In genomic region chr2:20135631-20136050, GRCh38 we compare ENCODE assay signal across 8 cellular contexts.
DNase-seq lines count a peak whose midpoint lies in the region; ATAC-seq and TF ChIP-seq lines count a peak whose summit lies in the region.

No MANE protein-coding gene starts in this region.

- no peaks in the 10 kb centered on the region for H3K79me2 ChIP-seq in fibroblast of lung (ENCODE audit: control insufficient read depth, insufficient read depth, low read length)

- H3K27me3 ChIP-seq in fibroblast of lung (ENCODE audit: control insufficient read depth, insufficient read depth, low read length) = peaks cover 5% of the 10 kb centered on the region

- no peaks in the 10 kb centered on the region for H3K36me3 Mint-ChIP-seq in WTC11
- H3K36me3 Mint-ChIP-seq in neural crest cell (ENCODE audit: low read depth) = no peaks in the 10 kb centered on the region

- H3K4me1 ChIP-seq in fibroblast of lung (ENCODE audit: control insufficient read depth, extremely low read depth, insufficient read depth, low read length) = peaks cover under 1% of the 10 kb centered on the region

- H3K4me1 Mint-ChIP-seq in WTC11 (peaks cover 37% of the 10 kb centered on the region), neural crest cell (peaks cover 28% of the 10 kb centered on the region)

- H3K36me3 ChIP-seq in fibroblast of lung (ENCODE audit: control insufficient read depth, insufficient read depth, low read length) = no peaks in the 10 kb centered on the region

- H3K4me2 ChIP-seq in fibroblast of lung (ENCODE audit: extremely low read depth, insufficient read depth, low read length) = no peak overlapping the region

- no peak overlapping the region for H3K4me3 ChIP-seq in GM12864 (ENCODE audit: low read depth, low read length)
- no peak overlapping the region for H3K4me3 ChIP-seq in fibroblast of lung (replicated peaks in 1 of 4; ENCODE audit: control extremely low read depth in 1 of 4, insufficient read depth in 1 of 4, low read depth in 3 of 4, low read length in 4 of 4)

- no peak overlapping the region for H3K9ac ChIP-seq in fibroblast of lung (ENCODE audit: insufficient read depth, low read length)

- H3K27me3 Mint-ChIP-seq in WTC11 (ENCODE audit: low read depth) (peaks cover 3% of the 10 kb centered on the region; the same call in 1 of the 2 replicates), neural crest cell (ENCODE audit: low read depth) (peaks cover 8% of the 10 kb centered on the region)

- H3K4me3 Mint-ChIP-seq in WTC11 = no peak overlapping the region
- no peak overlapping the region for H3K4me3 Mint-ChIP-seq in neural crest cell

- POLR2A ChIA-PET in WTC11 (lab: Charles Lee) = interaction anchor here (1.2 kb wide), 1 partner anchor 90 kb away, joined by 3 read pairs; the partner anchor contains the start of gene SDC1

- TF ChIP-seq CTCF in 22Rv1 (IDR thresholded peaks at IDR 0.05) (peak; percentile 82), GM12864 (IDR thresholded peaks at IDR 0.05; ENCODE audit: low read depth, low read length, missing control alignments) (peak; percentile 93), WTC11 (IDR thresholded peaks at IDR 0.05) (0 out of 2 replicates have a peak, but pooled peaks have one; percentile 21), fibroblast of lung (conservative IDR thresholded peaks at IDR 0.05 in 1 of 2, IDR thresholded peaks at IDR 0.05 in 1 of 2; ENCODE audit: low read depth in 1 of 2, low read length in 2 of 2) (peak; percentile 68 to 90), neural crest cell (conservative IDR thresholded peaks at IDR 0.05) (peak; percentile 73)

- DNase-seq in GM12864 (ENCODE audit: low read depth) = peak; percentile 57
- peak; percentile 76 for DNase-seq in NAMALWA (ENCODE audit: low spot score)
- peak; percentile 82 for DNase-seq in WTC11 (ENCODE audit: low spot score)
- DNase-seq in fibroblast of lung (ENCODE audit: low read depth in 2 of 2) = peak; percentile 51 to 76
- peak; percentile 70 for DNase-seq in neural crest cell (ENCODE audit: low read depth, low spot score)
- DNase-seq in stimulated activated naive CD4-positive, alpha-beta T cell treated with Interleukin-2 at 50 U/mL for 16 hours (lab: John Stamatoyannopoulos, UW) = no peak

- no peaks in the 10 kb centered on the region for H3K9me3 ChIP-seq in fibroblast of lung (ENCODE audit: control insufficient read depth, insufficient read depth, low read depth, low read length)

- ATAC-seq in HG02588 (IDR thresholded peaks at IDR 0.05; ENCODE audit: unreplicated experiment) (peak; percentile 82), WTC11 (peak; percentile 87)

- H3K27ac ChIP-seq in 22Rv1 (no peak overlapping the region), fibroblast of lung (ENCODE audit: insufficient read depth, low read length) (no peak overlapping the region)

- no peaks in the 10 kb centered on the region for H4K20me1 ChIP-seq in fibroblast of lung (ENCODE audit: control insufficient read depth, extremely low read depth, insufficient read depth, low read length)

- CTCF ChIA-PET in WTC11 (lab: Charles Lee) = interaction anchor here (0.5 to 5.8 kb wide), 25 partner anchors 9 to 1051 kb away, joined by 3 to 59 read pairs (median 4); partner anchors contain the start of gene SDC1

- H2AFZ ChIP-seq in fibroblast of lung (ENCODE audit: low read length) = no peak overlapping the region

- H3K27ac Mint-ChIP-seq in WTC11 = no peak overlapping the region
- H3K27ac Mint-ChIP-seq in neural crest cell (ENCODE audit: unreplicated experiment) = no peak overlapping the region

- H3K9me3 Mint-ChIP-seq in WTC11 (no peaks in the 10 kb centered on the region), neural crest cell (no peaks in the 10 kb centered on the region)

TF ChIP-seq in WTC11, 78 proteins besides CTCF, POLR2A, EP300 and RAD21 (continues in another document):
- no peak for TF ChIP-seq CBFB (CRISPR knock-in tag; IDR thresholded peaks at IDR 0.05; ENCODE audit: low read depth)
- TF ChIP-seq ZNF232 (CRISPR knock-in tag; IDR thresholded peaks at IDR 0.05) = no peak
- TF ChIP-seq ZNF219 (CRISPR knock-in tag; IDR thresholded peaks at IDR 0.05; ENCODE audit: borderline replicate concordance) = no peak
- TF ChIP-seq USF2 (CRISPR knock-in tag; IDR thresholded peaks at IDR 0.05) = peak; percentile 40
- TF ChIP-seq, protein P1, sequence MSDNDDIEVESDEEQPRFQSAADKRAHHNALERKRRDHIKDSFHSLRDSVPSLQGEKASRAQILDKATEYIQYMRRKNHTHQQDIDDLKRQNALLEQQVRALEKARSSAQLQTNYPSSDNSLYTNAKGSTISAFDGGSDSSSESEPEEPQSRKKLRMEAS (CRISPR knock-in tag; IDR thresholded peaks at IDR 0.05) = peak; percentile 69
- TF ChIP-seq, protein P2, sequence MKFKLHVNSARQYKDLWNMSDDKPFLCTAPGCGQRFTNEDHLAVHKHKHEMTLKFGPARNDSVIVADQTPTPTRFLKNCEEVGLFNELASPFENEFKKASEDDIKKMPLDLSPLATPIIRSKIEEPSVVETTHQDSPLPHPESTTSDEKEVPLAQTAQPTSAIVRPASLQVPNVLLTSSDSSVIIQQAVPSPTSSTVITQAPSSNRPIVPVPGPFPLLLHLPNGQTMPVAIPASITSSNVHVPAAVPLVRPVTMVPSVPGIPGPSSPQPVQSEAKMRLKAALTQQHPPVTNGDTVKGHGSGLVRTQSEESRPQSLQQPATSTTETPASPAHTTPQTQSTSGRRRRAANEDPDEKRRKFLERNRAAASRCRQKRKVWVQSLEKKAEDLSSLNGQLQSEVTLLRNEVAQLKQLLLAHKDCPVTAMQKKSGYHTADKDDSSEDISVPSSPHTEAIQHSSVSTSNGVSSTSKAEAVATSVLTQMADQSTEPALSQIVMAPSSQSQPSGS (CRISPR knock-in tag; IDR thresholded peaks at IDR 0.05; ENCODE audit: borderline replicate concordance, low read depth) = no peak
- TF ChIP-seq, protein P3, sequence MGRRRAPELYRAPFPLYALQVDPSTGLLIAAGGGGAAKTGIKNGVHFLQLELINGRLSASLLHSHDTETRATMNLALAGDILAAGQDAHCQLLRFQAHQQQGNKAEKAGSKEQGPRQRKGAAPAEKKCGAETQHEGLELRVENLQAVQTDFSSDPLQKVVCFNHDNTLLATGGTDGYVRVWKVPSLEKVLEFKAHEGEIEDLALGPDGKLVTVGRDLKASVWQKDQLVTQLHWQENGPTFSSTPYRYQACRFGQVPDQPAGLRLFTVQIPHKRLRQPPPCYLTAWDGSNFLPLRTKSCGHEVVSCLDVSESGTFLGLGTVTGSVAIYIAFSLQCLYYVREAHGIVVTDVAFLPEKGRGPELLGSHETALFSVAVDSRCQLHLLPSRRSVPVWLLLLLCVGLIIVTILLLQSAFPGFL (CRISPR knock-in tag; IDR thresholded peaks at IDR 0.05; ENCODE audit: borderline replicate concordance) = no peak
- TF ChIP-seq ATF1 (CRISPR knock-in tag; IDR thresholded peaks at IDR 0.05) = no peak
- TF ChIP-seq GABPB1 (CRISPR knock-in tag; IDR thresholded peaks at IDR 0.05) = peak; percentile 57; the same call in 1 of the 2 replicates
- TF ChIP-seq TEAD1 (CRISPR knock-in tag; IDR thresholded peaks at IDR 0.05) = no peak
- TF ChIP-seq PRRX2 (CRISPR knock-in tag; IDR thresholded peaks at IDR 0.05) = no peak
- TF ChIP-seq PRDM15 (CRISPR knock-in tag; IDR thresholded peaks at IDR 0.05) = no peak
- TF ChIP-seq ZNF317 (CRISPR knock-in tag; IDR thresholded peaks at IDR 0.05; ENCODE audit: borderline replicate concordance, low read depth) = no peak
- no peak for TF ChIP-seq IRF2 (CRISPR knock-in tag; IDR thresholded peaks at IDR 0.05; ENCODE audit: borderline replicate concordance, low read depth)
- peak; percentile 100 for TF ChIP-seq ESRRA (CRISPR knock-in tag; IDR thresholded peaks at IDR 0.05; ENCODE audit: borderline replicate concordance)
- TF ChIP-seq FOXK1 (CRISPR knock-in tag; IDR thresholded peaks at IDR 0.05) = no peak
- TF ChIP-seq, protein P4, sequence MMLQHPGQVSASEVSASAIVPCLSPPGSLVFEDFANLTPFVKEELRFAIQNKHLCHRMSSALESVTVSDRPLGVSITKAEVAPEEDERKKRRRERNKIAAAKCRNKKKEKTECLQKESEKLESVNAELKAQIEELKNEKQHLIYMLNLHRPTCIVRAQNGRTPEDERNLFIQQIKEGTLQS (CRISPR knock-in tag; conservative IDR thresholded peaks at IDR 0.05) = no peak
- no peak for TF ChIP-seq CREM (CRISPR knock-in tag; IDR thresholded peaks at IDR 0.05)

Comparison
In these comparisons a context has a peak if more than half of its experiments do, and no peak if none do; other contexts are left out.
1. CTCF ChIP-seq: peak in every context shown above with its lines; median percentile 93 in GM12864; 82 in 22Rv1; 79 in fibroblast of lung; 73 in neural crest cell; 21 in WTC11.